Comparison of ENCODE assay signal across 22 cellular contexts in the genomic region with DNA sequence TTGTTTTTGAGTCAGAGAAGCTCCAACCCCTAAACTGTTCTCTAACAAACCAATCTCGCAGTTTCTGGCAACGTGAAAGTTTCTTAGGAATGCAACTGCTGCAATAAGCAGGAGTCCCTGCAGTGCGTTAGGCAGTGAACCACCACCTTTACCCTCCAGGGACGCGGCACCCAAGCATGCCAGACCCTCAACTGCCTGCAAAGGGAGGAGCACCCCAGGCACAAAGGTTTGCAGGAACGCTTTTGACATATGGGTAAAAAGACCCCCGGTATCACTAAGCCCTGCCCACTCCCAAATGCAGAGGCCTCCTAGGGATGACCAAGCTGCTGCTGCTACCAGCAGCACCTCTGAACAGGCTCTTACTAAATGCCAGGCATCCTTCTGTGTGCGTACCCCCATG. TPM values are rescaled to one million over a fixed set of nuclear protein-coding genes. Genes with fewer than 3 reads are reported as not detected.
A peak's percentile ranks its signal among the peaks of the same experiment; 100 is the strongest.
DNase-seq lines count a peak whose midpoint lies in the region; ATAC-seq, FAIRE-seq and TF ChIP-seq lines count a peak whose summit lies in the region.
"Had no signal": no experiment of that assay in that cellular context is flagged by ENCODE, and none has a peak within 500 bp of the region (broad histone marks: within the 10 kb centered on the region; RNA-seq: fewer than 3 reads in every experiment).

No MANE protein-coding gene starts in this region.

- 68 to 75% methylated on average over 2 to 5 of the region's 8 CpGs for WGBS in gastroesophageal sphincter (ENCODE audit: low coverage in 1 of 2), 2 donors

- DNase-seq in activated T-cell treated with anti-CD3 and anti-CD28 coated beads, Interleukin-2, amount 50 U/mL, for 24 hours = no peak
- DNase-seq in activated T-cell treated with anti-CD3 and anti-CD28 coated beads, Interleukin-2, amount 50 U/mL, for 4 hours = no peak
- DNase-seq in CD4-positive, alpha-beta T cell = no peak
- no peak for DNase-seq in activated naive CD8-positive, alpha-beta T cell treated with anti-CD3 and anti-CD28 coated beads for 36 hours
- DNase-seq in mesenteric fat pad (ENCODE audit: low spot score) = peak; percentile 53
- no peak for DNase-seq in GM12891 (ENCODE audit: insufficient read length, low spot score)
- DNase-seq in UCSD-AML1 (lab: John Stamatoyannopoulos, UW; ENCODE audit: unreplicated experiment) = no peak
- DNase-seq: BE2C; CD8-positive, alpha-beta memory T cell; DMS79 treated with DMSO at 0.1 percent for 48 hours; GM23248; HCEC 1CT; NCI-H1092 treated with DMSO at 0.1 percent for 48 hours; NCI-H146; NCI-H2029 treated with DMSO at 0.1 percent for 48 hours; NCI-H2171; NCI-H526 had no signal

- H3K4me1 Mint-ChIP-seq in activated T-cell treated with anti-CD3 and anti-CD28 coated beads, Interleukin-2, amount 50 U/mL, for 24 hours (ENCODE audit: low read depth) = peaks cover 54% of the 10 kb centered on the region
- H3K4me1 Mint-ChIP-seq in activated T-cell treated with anti-CD3 and anti-CD28 coated beads, Interleukin-2, amount 50 U/mL, for 4 hours (ENCODE audit: low read depth) = peaks cover 33% of the 10 kb centered on the region
- peaks cover 50% of the 10 kb centered on the region for H3K4me1 Mint-ChIP-seq in CD4-positive, alpha-beta T cell (ENCODE audit: low read depth)
- peaks cover 37% of the 10 kb centered on the region for H3K4me1 Mint-ChIP-seq in activated naive CD8-positive, alpha-beta T cell treated with anti-CD3 and anti-CD28 coated beads for 36 hours

- no peaks in the 10 kb centered on the region for H3K9me3 ChIP-seq in CD4-positive, alpha-beta T cell (ENCODE audit: control insufficient read depth, low read length)
- no peaks in the 10 kb centered on the region for H3K9me3 ChIP-seq in gastroesophageal sphincter
- H3K9me3 ChIP-seq: BE2C, SJSA1 had no signal

- H3K9me3 Mint-ChIP-seq in activated T-cell treated with anti-CD3 and anti-CD28 coated beads, Interleukin-2, amount 50 U/mL, for 24 hours = no peaks in the 10 kb centered on the region
- no peaks in the 10 kb centered on the region for H3K9me3 Mint-ChIP-seq in activated T-cell treated with anti-CD3 and anti-CD28 coated beads, Interleukin-2, amount 50 U/mL, for 4 hours
- H3K9me3 Mint-ChIP-seq in CD4-positive, alpha-beta T cell = no peaks in the 10 kb centered on the region
- H3K9me3 Mint-ChIP-seq in activated naive CD8-positive, alpha-beta T cell treated with anti-CD3 and anti-CD28 coated beads for 36 hours = no peaks in the 10 kb centered on the region
- H3K9me3 Mint-ChIP-seq: CD8-positive, alpha-beta memory T cell had no signal

- H3K4me3 ChIP-seq in gastroesophageal sphincter = no peak overlapping the region
- H3K4me3 ChIP-seq: GM23248, SJSA1 had no signal

- peak overlapping the region; percentile 98 for H3K4me3 Mint-ChIP-seq in activated T-cell treated with anti-CD3 and anti-CD28 coated beads, Interleukin-2, amount 50 U/mL, for 24 hours
- no peak overlapping the region for H3K4me3 Mint-ChIP-seq in activated T-cell treated with anti-CD3 and anti-CD28 coated beads, Interleukin-2, amount 50 U/mL, for 4 hours
- H3K4me3 Mint-ChIP-seq in CD4-positive, alpha-beta T cell = no peak overlapping the region
- peak overlapping the region; percentile 73 for H3K4me3 Mint-ChIP-seq in activated naive CD8-positive, alpha-beta T cell treated with anti-CD3 and anti-CD28 coated beads for 36 hours

- no peak for FAIRE-seq in GM12891 (lab: Jason Lieb, UNC)
- FAIRE-seq: A204.1, D721Med had no signal

- POLR2A ChIA-PET in CD4-positive, alpha-beta T cell (lab: Charles Lee) = no interaction called here

- TF ChIP-seq CTCF in CD4-positive, alpha-beta T cell (IDR thresholded peaks at IDR 0.05) = no peak
- TF ChIP-seq CTCF in gastroesophageal sphincter (IDR thresholded peaks at IDR 0.05) = no peak

- ATAC-seq in activated T-cell treated with anti-CD3 and anti-CD28 coated beads, Interleukin-2, amount 50 U/mL, for 4 hours = no peak
- ATAC-seq in CD4-positive, alpha-beta T cell (ENCODE audit: poor library complexity) = no peak
- no peak for ATAC-seq in gastroesophageal sphincter

- H3K27me3 Mint-ChIP-seq in activated T-cell treated with anti-CD3 and anti-CD28 coated beads, Interleukin-2, amount 50 U/mL, for 24 hours = no peaks in the 10 kb centered on the region
- H3K27me3 Mint-ChIP-seq in activated T-cell treated with anti-CD3 and anti-CD28 coated beads, Interleukin-2, amount 50 U/mL, for 4 hours (ENCODE audit: low read depth) = no peaks in the 10 kb centered on the region
- no peaks in the 10 kb centered on the region for H3K27me3 Mint-ChIP-seq in CD4-positive, alpha-beta T cell
- peaks cover 3% of the 10 kb centered on the region for H3K27me3 Mint-ChIP-seq in activated naive CD8-positive, alpha-beta T cell treated with anti-CD3 and anti-CD28 coated beads for 36 hours

- intact Hi-C loops in CD4-positive, alpha-beta T cell (cut with DNase I, micrococcal nuclease) = no loop called here

- H3K27ac ChIP-seq in CD4-positive, alpha-beta T cell (ENCODE audit: low read depth, low read length) = no peak overlapping the region
- H3K27ac ChIP-seq in gastroesophageal sphincter = no peak overlapping the region
- H3K27ac ChIP-seq: GM23248, SJSA1 had no signal

- no peaks in the 10 kb centered on the region for H3K27me3 ChIP-seq in CD4-positive, alpha-beta T cell (ENCODE audit: control insufficient read depth, insufficient read depth, low read length)
- no peaks in the 10 kb centered on the region for H3K27me3 ChIP-seq in gastroesophageal sphincter
- H3K27me3 ChIP-seq: BE2C, SJSA1 had no signal

- H3K36me3 ChIP-seq in gastroesophageal sphincter = peaks cover 2 to 78% of the 10 kb centered on the region in 2 donors

- H3K36me3 Mint-ChIP-seq in activated T-cell treated with anti-CD3 and anti-CD28 coated beads, Interleukin-2, amount 50 U/mL, for 24 hours (ENCODE audit: low read depth) = peaks cover 98% of the 10 kb centered on the region
- peaks cover 32% of the 10 kb centered on the region for H3K36me3 Mint-ChIP-seq in activated T-cell treated with anti-CD3 and anti-CD28 coated beads, Interleukin-2, amount 50 U/mL, for 4 hours (ENCODE audit: insufficient read depth)
- H3K36me3 Mint-ChIP-seq in CD4-positive, alpha-beta T cell (ENCODE audit: low read depth) = peaks cover 93% of the 10 kb centered on the region
- peaks cover 50% of the 10 kb centered on the region for H3K36me3 Mint-ChIP-seq in activated naive CD8-positive, alpha-beta T cell treated with anti-CD3 and anti-CD28 coated beads for 36 hours

- TF ChIP-seq POLR2A in GM12891 (IDR thresholded peaks at IDR 0.05; ENCODE audit: low read depth, low read length) = no peak
- no peak for TF ChIP-seq POLR2A in gastroesophageal sphincter (IDR thresholded peaks at IDR 0.05)

- CTCF ChIA-PET in CD4-positive, alpha-beta T cell (lab: Charles Lee) = interaction anchor here (2.2 kb wide), 1 partner anchor 14 kb away, joined by 5 read pairs; no protein-coding TSS in a partner anchor

- peak overlapping the region; percentile 76 for H3K27ac Mint-ChIP-seq in activated T-cell treated with anti-CD3 and anti-CD28 coated beads, Interleukin-2, amount 50 U/mL, for 24 hours
- H3K27ac Mint-ChIP-seq in CD4-positive, alpha-beta T cell = peak overlapping the region; percentile 76
- no peak overlapping the region for H3K27ac Mint-ChIP-seq in activated naive CD8-positive, alpha-beta T cell treated with anti-CD3 and anti-CD28 coated beads for 36 hours

- peaks cover 0 to 55% (median 21%) of the 10 kb centered on the region in 3 donors for H3K4me1 ChIP-seq in gastroesophageal sphincter
- H3K4me1 ChIP-seq: BE2C had no signal

- no peak for TF ChIP-seq EP300 in gastroesophageal sphincter (IDR thresholded peaks at IDR 0.05)

TF ChIP-seq in GM12891, 5 proteins besides CTCF, POLR2A, EP300 and RAD21:
- TF ChIP-seq POU2F2 (IDR thresholded peaks at IDR 0.05; ENCODE audit: low read depth, low read length) = no peak
- TF ChIP-seq TAF1 (IDR thresholded peaks at IDR 0.05; ENCODE audit: low read depth, low read length) = no peak
- TF ChIP-seq SPI1 (IDR thresholded peaks at IDR 0.05; ENCODE audit: low read depth, low read length) = no peak
- no peak for TF ChIP-seq PAX5 (IDR thresholded peaks at IDR 0.05; ENCODE audit: insufficient read depth, low read length, severe bottlenecking)
- no peak for TF ChIP-seq POLR2AphosphoS5 (IDR thresholded peaks at IDR 0.05; ENCODE audit: low read depth, low read length)

RNA-seq across cellular contexts. Expression of a gene that starts 4.7 kb away (rescaled TPM):
- 100 to 1,000 TPM; 206 to 236 (median 233) TPM for total RNA-seq in activated T-cell treated with anti-CD3 and anti-CD28 coated beads, Interleukin-2, amount 50 U/mL, for 4 hours
- 100 to 1,000 TPM; 104 to 105 TPM for total RNA-seq in CD4-positive, alpha-beta T cell
- 100 to 1,000 TPM; 205 to 207 TPM for total RNA-seq in activated naive CD8-positive, alpha-beta T cell treated with anti-CD3 and anti-CD28 coated beads for 36 hours
- total RNA-seq in mesenteric fat pad = 49.8 TPM
- 58.5 TPM for polyA plus RNA-seq in GM12891 (2012; ENCODE audit: low read depth, missing spikeins)
- 10 to 100 TPM; 38.7 to 66.6 (median 54.7) TPM for total RNA-seq in gastroesophageal sphincter

RNA-seq across cellular contexts. Expression of a gene that starts 18.1 kb away (rescaled TPM):
- total RNA-seq in activated T-cell treated with anti-CD3 and anti-CD28 coated beads, Interleukin-2, amount 50 U/mL, for 4 hours = under 1 TPM; 0.14 to 0.66 (median 0.37) TPM
- total RNA-seq in CD4-positive, alpha-beta T cell = under 1 TPM; 0.08 to 0.14 TPM
- under 1 TPM; 0.35 to 0.50 TPM for total RNA-seq in activated naive CD8-positive, alpha-beta T cell treated with anti-CD3 and anti-CD28 coated beads for 36 hours
- total RNA-seq in mesenteric fat pad (6.2 TPM), gastroesophageal sphincter (10 to 100 TPM in 1 of 4 donors, 1 to 10 TPM in 3; 6.0 to 10.6 (median 7.2) TPM)
- polyA plus RNA-seq in GM12891 (2012; ENCODE audit: low read depth, missing spikeins) = 0.03 TPM

RNA-seq across cellular contexts. Expression of a gene that starts 50.8 kb away (rescaled TPM):
- total RNA-seq in activated T-cell treated with anti-CD3 and anti-CD28 coated beads, Interleukin-2, amount 50 U/mL, for 4 hours = not detected
- not detected for total RNA-seq in CD4-positive, alpha-beta T cell
- not detected for total RNA-seq in activated naive CD8-positive, alpha-beta T cell treated with anti-CD3 and anti-CD28 coated beads for 36 hours
- total RNA-seq in mesenteric fat pad (49.2 TPM), gastroesophageal sphincter (10 to 100 TPM; 31.9 to 66.5 (median 46.1) TPM)
- polyA plus RNA-seq in GM12891 (2012; ENCODE audit: low read depth, missing spikeins) = not detected
- total RNA-seq: CD8-positive, alpha-beta memory T cell; GM23248; LHCN-M2; SJSA1 had no signal
- polyA plus RNA-seq: CD8-positive, alpha-beta memory T cell; GM23248 had no signal

Comparison
In these comparisons a context has a peak if more than half of its experiments do, and no peak if none do; other contexts are left out.
1. H3K4me3 Mint-ChIP-seq: peak in activated T-cell treated with anti-CD3 and anti-CD28 coated beads, Interleukin-2, amount 50 U/mL, for 24 hours (single experiment) and activated naive CD8-positive, alpha-beta T cell treated with anti-CD3 and anti-CD28 coated beads for 36 hours (single experiment); none in activated T-cell treated with anti-CD3 and anti-CD28 coated beads, Interleukin-2, amount 50 U/mL, for 4 hours (single experiment) and CD4-positive, alpha-beta T cell (single experiment).
2. RNA of a gene that starts 50.8 kb away (total RNA-seq): 31.9 to 66.5 TPM in gastroesophageal sphincter and 49.2 TPM in mesenteric fat pad (single experiment); not detected in CD4-positive, alpha-beta T cell, not detected in activated T-cell treated with anti-CD3 and anti-CD28 coated beads, Interleukin-2, amount 50 U/mL, for 4 hours and not detected in activated naive CD8-positive, alpha-beta T cell treated with anti-CD3 and anti-CD28 coated beads for 36 hours; every median in the first group is over 10 times any median in the second.